Comparison of ENCODE assay signal across 11 cellular contexts in the genomic region with DNA sequence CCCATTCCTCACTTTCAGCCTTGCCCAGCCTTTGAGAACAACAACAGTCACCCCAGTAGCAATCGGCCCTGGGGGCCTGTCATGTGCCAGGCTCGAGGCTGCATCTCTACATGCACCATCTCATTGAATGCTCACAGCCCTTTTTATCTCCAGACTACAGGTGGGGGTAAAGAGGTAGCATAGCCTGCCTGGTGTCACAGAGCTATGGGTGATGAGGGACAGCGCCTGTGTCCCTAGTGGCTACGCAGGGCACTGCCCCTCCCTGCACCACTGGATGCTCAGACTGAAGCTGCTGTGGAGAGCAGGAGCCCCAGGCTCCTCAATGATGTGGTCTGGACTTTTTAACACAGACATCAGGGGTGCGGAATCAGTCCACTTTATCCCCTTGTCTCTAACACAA. TPM values are rescaled to one million over a fixed set of nuclear protein-coding genes. Genes with fewer than 3 reads are reported as not detected.
DNase-seq lines count a peak whose midpoint lies in the region; ATAC-seq, FAIRE-seq and TF ChIP-seq lines count a peak whose summit lies in the region.
"Had no signal": no experiment of that assay in that cellular context is flagged by ENCODE, and none has a peak within 500 bp of the region (broad histone marks: within the 10 kb centered on the region; RNA-seq: fewer than 3 reads in every experiment).

No MANE protein-coding gene starts in this region.

- no peak for TF ChIP-seq RAD21 in GM12878 (IDR thresholded peaks at IDR 0.05; ENCODE audit: insufficient read depth, low read depth, low read length)
- peak in 1 of 2 donors; percentile 60 for TF ChIP-seq RAD21 in liver (IDR thresholded peaks at IDR 0.05)

- H4K20me1 ChIP-seq in GM12878 (ENCODE audit: control insufficient read depth, insufficient read depth): no peaks in the 10 kb centered on the region

- peak; percentile 12 to 48 (median 35); a peak in 5 of 6 replicates for TF ChIP-seq CTCF in GM12878 (IDR thresholded peaks at IDR 0.05 in 2 of 3, conservative IDR thresholded peaks at IDR 0.05 in 1 of 3; ENCODE audit: control insufficient read depth in 2 of 3, extremely low read depth in 1 of 3, insufficient read depth in 1 of 3, low read depth in 3 of 3, low read length in 3 of 3)
- peak; percentile 30 for TF ChIP-seq CTCF in liver (IDR thresholded peaks at IDR 0.05; ENCODE audit: low read depth, low read length, missing input control)

- in situ Hi-C loops in GM12878 (cut with MboI): no loop called here

- H3K9me3 ChIP-seq in GM12878 (replicated peaks; ENCODE audit: control insufficient read depth, insufficient read depth, low read length) (no peaks in the 10 kb centered on the region), liver (ENCODE audit: control insufficient read depth in 4 of 4, low read length in 3 of 4) (no peaks in the 10 kb centered on the region)

- peak; percentile 47 for ATAC-seq in HG03159 (IDR thresholded peaks at IDR 0.05; ENCODE audit: unreplicated experiment)
- ATAC-seq in GM12878: peak; percentile 93
- no peak for ATAC-seq in GM21515 (IDR thresholded peaks at IDR 0.05; ENCODE audit: unreplicated experiment)
- ATAC-seq in GM19351 (IDR thresholded peaks at IDR 0.05; ENCODE audit: unreplicated experiment): no peak

- H3K27me3 ChIP-seq in GM12878 (replicated peaks in 1 of 2; ENCODE audit: control insufficient read depth in 2 of 2, insufficient read depth in 2 of 2, low read length in 1 of 2) (peaks cover 2 to 4% of the 10 kb centered on the region in 2 experiments; a peak in 2 of 4 replicates), liver (ENCODE audit: control insufficient read depth in 4 of 4, insufficient read depth in 4 of 4, low read length in 3 of 4) (peaks cover 0 to 2% (median 0%) of the 10 kb centered on the region in 4 donors)

- intact Hi-C loops in GM12878 (cut with micrococcal nuclease; ENCODE audit: unreplicated experiment): no loop called here

- H3K4me1 ChIP-seq in GM12878 (ENCODE audit: control insufficient read depth, insufficient read depth, low read length) (no peaks in the 10 kb centered on the region), liver (ENCODE audit: control insufficient read depth in 4 of 4, insufficient read depth in 4 of 4, low read length in 3 of 4) (no peaks in the 10 kb centered on the region)

- H3K4me2 ChIP-seq in GM12878 (ENCODE audit: control insufficient read depth, insufficient read depth): no peak overlapping the region

- no peak overlapping the region for H3K9ac ChIP-seq in GM12878 (ENCODE audit: control insufficient read depth, insufficient read depth, low read length)
- no peak overlapping the region for H3K9ac ChIP-seq in liver (ENCODE audit: low read depth in 1 of 2, low read length in 2 of 2)

- 27% methylated on average over 5 of the region's 5 CpGs for whole genome bisulfite sequencing in GM12878 (ENCODE audit: insufficient coverage, insufficient replicate concordance, low lambda C conversion rate, missing lambda C conversion rate)
- 64% methylated on average over 5 of the region's 5 CpGs for WGBS in liver

- POLR2A ChIA-PET in GM12878 (lab: Charles Lee): no interaction called here

- H3K4me3 ChIP-seq in GM12878 (no peak overlapping the region), liver (ENCODE audit: low read depth in 1 of 3, low read length in 3 of 3) (no peak overlapping the region)

- H3K27ac ChIP-seq in GM12878 (ENCODE audit: control insufficient read depth, insufficient read depth): no peak overlapping the region
- H3K27ac ChIP-seq in liver (ENCODE audit: low read depth in 1 of 2, low read length in 2 of 2): no peak overlapping the region

- CTCF ChIA-PET in GM12878 (lab: Yijun Ruan, JAX): no interaction called here

- H3K79me2 ChIP-seq in GM12878 (ENCODE audit: control insufficient read depth, insufficient read depth, low read length): no peaks in the 10 kb centered on the region

- no peak for TF ChIP-seq POLR2A in GM12878 (IDR thresholded peaks at IDR 0.05; ENCODE audit: low read depth, low read length)

- H3K36me3 ChIP-seq in GM12878 (ENCODE audit: control insufficient read depth in 2 of 2, insufficient read depth in 2 of 2, low read length in 1 of 2): no peaks in the 10 kb centered on the region
- no peaks in the 10 kb centered on the region for H3K36me3 ChIP-seq in liver (ENCODE audit: control insufficient read depth in 4 of 4, insufficient read depth in 3 of 4, low read depth in 1 of 4, low read length in 3 of 4)

- FAIRE-seq in GM12878 (lab: Jason Lieb, UNC): no peak
- FAIRE-seq: GM19239 had no signal

- no peak for TF ChIP-seq EP300 in GM12878 (IDR thresholded peaks at IDR 0.05; ENCODE audit: borderline replicate concordance in 1 of 2, control insufficient read depth in 1 of 2, low read depth in 2 of 2, low read length in 2 of 2)

- RAD21 ChIA-PET in GM12878 (lab: Charles Lee; ENCODE audit: unreplicated experiment): interaction anchor here (1.0 kb wide), 1 partner anchor 10 kb away, joined by 3 read pairs; no protein-coding TSS in a partner anchor

- no TSS peak for BruUV-seq in GM12878 (replicated peaks; lab: Mats Ljungman, UMichigan)

- H2AFZ ChIP-seq in GM12878 (ENCODE audit: control insufficient read depth, low read depth, low read length): no peak overlapping the region

- SMC1A ChIA-PET in GM12878 (lab: Charles Lee; ENCODE audit: uncharacterized antibody, unreplicated experiment): no interaction called here

- DNase-seq in DMS53 treated with DMSO at 0.1 percent for 48 hours (lab: John Stamatoyannopoulos, UW; ENCODE audit: unreplicated experiment) (peak; percentile 52), GM12878 (ENCODE audit: low read depth, low spot score) (no peak), inferior parietal cortex (ENCODE audit: extremely low spot score) (no peak)
- DNase-seq in stimulated activated CD8-positive, alpha-beta memory T cell treated with anti-CD3 and anti-CD28 coated beads, Interleukin-4, amount 100 ng/mL, for 48 hours: no peak
- DNase-seq: activated CD8-positive, alpha-beta memory T cell treated with anti-CD3 and anti-CD28 coated beads, Interleukin-2, amount 50 U/mL, for 4 hours; NCI-H1048 had no signal

TF ChIP-seq in GM12878, 131 proteins besides CTCF, POLR2A, EP300 and RAD21 (continues in another document):
- no peak for TF ChIP-seq JUNB (IDR thresholded peaks at IDR 0.05)

TF ChIP-seq in liver, 16 proteins besides CTCF, POLR2A, EP300 and RAD21 (continues in another document):
- TF ChIP-seq FOXA1 (IDR thresholded peaks at IDR 0.05): no peak
- TF ChIP-seq HNF4G (IDR thresholded peaks at IDR 0.05): no peak
- TF ChIP-seq NR2F2 (IDR thresholded peaks at IDR 0.05): no peak
- TF ChIP-seq, protein P1, sequence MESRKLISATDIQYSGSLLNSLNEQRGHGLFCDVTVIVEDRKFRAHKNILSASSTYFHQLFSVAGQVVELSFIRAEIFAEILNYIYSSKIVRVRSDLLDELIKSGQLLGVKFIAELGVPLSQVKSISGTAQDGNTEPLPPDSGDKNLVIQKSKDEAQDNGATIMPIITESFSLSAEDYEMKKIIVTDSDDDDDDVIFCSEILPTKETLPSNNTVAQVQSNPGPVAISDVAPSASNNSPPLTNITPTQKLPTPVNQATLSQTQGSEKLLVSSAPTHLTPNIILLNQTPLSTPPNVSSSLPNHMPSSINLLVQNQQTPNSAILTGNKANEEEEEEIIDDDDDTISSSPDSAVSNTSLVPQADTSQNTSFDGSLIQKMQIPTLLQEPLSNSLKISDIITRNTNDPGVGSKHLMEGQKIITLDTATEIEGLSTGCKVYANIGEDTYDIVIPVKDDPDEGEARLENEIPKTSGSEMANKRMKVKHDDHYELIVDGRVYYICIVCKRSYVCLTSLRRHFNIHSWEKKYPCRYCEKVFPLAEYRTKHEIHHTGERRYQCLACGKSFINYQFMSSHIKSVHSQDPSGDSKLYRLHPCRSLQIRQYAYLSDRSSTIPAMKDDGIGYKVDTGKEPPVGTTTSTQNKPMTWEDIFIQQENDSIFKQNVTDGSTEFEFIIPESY (IDR thresholded peaks at IDR 0.05): no peak
- no peak for TF ChIP-seq YY1 (IDR thresholded peaks at IDR 0.05)

RNA-seq across cellular contexts. Expression of a gene that starts 2.8 kb away (rescaled TPM):
- not detected in 2 replicates for total RNA-seq in GM12878 (2013; cell fraction: nucleolus; rRNA removed)
- 0.11 TPM in 1 of 2 replicates, not detected in the other for total RNA-seq in GM12878 (2014; rRNA removed)
- total RNA-seq in GM12878 (2014; rRNA removed; fragmentation: Illumina TruSeq; extraction: Trizol): not detected in 2 replicates
- not detected in 2 replicates for total RNA-seq in GM12878 (2021)
- polyA plus RNA-seq in GM12878 (2011; ENCODE audit: low read depth): not detected
- not detected in 2 replicates for polyA plus RNA-seq in GM12878 (2011; rRNA removed)
- 0.03 TPM in 2 replicates for polyA plus RNA-seq in GM12878 (2011; cell fraction: cytosol; rRNA removed)
- polyA plus RNA-seq in GM12878 (2011; cell fraction: nucleus; rRNA removed): 0.09 and 0.13 TPM in 2 replicates
- 0.08 TPM in 1 of 2 replicates, not detected in the other for polyA plus RNA-seq in GM12878 (2012)
- polyA plus RNA-seq in GM12878 (2014; fragmentation: Illumina TruSeq; extraction: Trizol): not detected in 2 replicates
- polyA plus RNA-seq in GM12878 (2014; fragmentation: Nextera tagmentation; extraction: Ambion mirVana): not detected
- polyA plus RNA-seq in GM12878 (2014; rRNA removed): not detected in 2 replicates
- polyA plus RNA-seq in GM12878 (2016; fragmentation: Nextera tagmentation; extraction: Ambion mirVana): not detected
- 0.52 TPM in 1 of 2 replicates, not detected in the other for polyA minus RNA-seq in GM12878 (2011; rRNA and poly(A)+ RNA removed)
- polyA minus RNA-seq in GM12878 (2011; cell fraction: cytosol; rRNA and poly(A)+ RNA removed): not detected in 2 replicates
- polyA minus RNA-seq in GM12878 (2011; cell fraction: nucleus; rRNA and poly(A)+ RNA removed): 0.19 TPM in 1 of 2 replicates, not detected in the other
- under 1 TPM in 1 of 2 donors, not detected in 1; under 0.01 TPM for total RNA-seq in liver
- polyA plus RNA-seq in liver: not detected

RNA-seq across cellular contexts. Expression of a gene that starts 15.9 kb away (rescaled TPM):
- total RNA-seq in GM12878 (2013; cell fraction: nucleolus; rRNA removed): 0.15 TPM in 1 of 2 replicates, not detected in the other
- total RNA-seq in GM12878 (2014; rRNA removed): not detected in 2 replicates
- not detected in 2 replicates for total RNA-seq in GM12878 (2014; rRNA removed; fragmentation: Illumina TruSeq; extraction: Trizol)
- total RNA-seq in GM12878 (2021): not detected in 2 replicates
- polyA plus RNA-seq in GM12878 (2011; ENCODE audit: low read depth): not detected
- not detected in 2 replicates for polyA plus RNA-seq in GM12878 (2011; rRNA removed)
- polyA plus RNA-seq in GM12878 (2011; cell fraction: cytosol; rRNA removed): not detected in 2 replicates
- polyA plus RNA-seq in GM12878 (2011; cell fraction: nucleus; rRNA removed): not detected in 2 replicates
- not detected in 2 replicates for polyA plus RNA-seq in GM12878 (2012)
- polyA plus RNA-seq in GM12878 (2014; fragmentation: Illumina TruSeq; extraction: Trizol): not detected in 2 replicates
- polyA plus RNA-seq in GM12878 (2014; fragmentation: Nextera tagmentation; extraction: Ambion mirVana): not detected
- not detected in 2 replicates for polyA plus RNA-seq in GM12878 (2014; rRNA removed)
- not detected for polyA plus RNA-seq in GM12878 (2016; fragmentation: Nextera tagmentation; extraction: Ambion mirVana)
- not detected in 2 replicates for polyA minus RNA-seq in GM12878 (2011; rRNA and poly(A)+ RNA removed)
- polyA minus RNA-seq in GM12878 (2011; cell fraction: cytosol; rRNA and poly(A)+ RNA removed): not detected in 2 replicates
- not detected in 2 replicates for polyA minus RNA-seq in GM12878 (2011; cell fraction: nucleus; rRNA and poly(A)+ RNA removed)
- total RNA-seq in liver: under 1 TPM; 0.33 to 0.51 TPM
- polyA plus RNA-seq in liver: under 1 TPM in 1 of 2 donors, not detected in 1; 0.23 TPM

Comparison
In these comparisons a context has a peak if more than half of its experiments do, and no peak if none do; other contexts are left out.
1. ATAC-seq: peak in HG03159 (single experiment) and GM12878 (single experiment); none in GM21515 (single experiment) and GM19351 (single experiment).